In genomic region chr19:14118165-14119051, GRCh38 we compare ENCODE assay signal across 8 cellular contexts. TPM values are rescaled to one million over a fixed set of nuclear protein-coding genes. Genes with fewer than 3 reads are reported as not detected.
A peak's percentile ranks its signal among the peaks of the same experiment; 100 is the strongest.
DNase-seq lines count a peak whose midpoint lies in the region; ATAC-seq and TF ChIP-seq lines count a peak whose summit lies in the region.

No MANE protein-coding gene starts in this region.

- H3K9ac ChIP-seq in HUES6 (ENCODE audit: low read length), result peak overlapping the region; percentile 72

- peak; percentile 31 to 76 (median 71) for TF ChIP-seq POLR2A in body of pancreas (IDR thresholded peaks at IDR 0.05)

- peaks cover 21% of the 10 kb centered on the region for H3K36me3 ChIP-seq in HUES6 (ENCODE audit: control insufficient read depth, insufficient read depth, low read length)
- no peaks in the 10 kb centered on the region for H3K36me3 ChIP-seq in body of pancreas (replicated peaks in 1 of 2; ENCODE audit: insufficient read depth in 1 of 2, low read depth in 2 of 2)

- H3K27me3 ChIP-seq in HUES6 (ENCODE audit: control insufficient read depth, insufficient read depth, low read length) (no peaks in the 10 kb centered on the region), body of pancreas (no peaks in the 10 kb centered on the region)

- WGBS in body of pancreas, 2 donors, result 0 to 1% methylated on average over 5 to 48 of the region's 61 CpGs

- intact Hi-C loops in body of pancreas (cut with DNase I), result no loop called here

- peaks cover 19% of the 10 kb centered on the region for H3K4me1 ChIP-seq in HUES6 (ENCODE audit: control insufficient read depth, insufficient read depth, low read length)
- H3K4me1 ChIP-seq in body of pancreas, result peaks cover 49% of the 10 kb centered on the region

- DNase-seq in AG04449 (ENCODE audit: low read depth, low spot score) (peak; percentile 47), SKM-1 (lab: John Stamatoyannopoulos, UW; ENCODE audit: unreplicated experiment) (peak; percentile 76), body of pancreas (peak; percentile 59 to 90 (median 72)), retina (peak; percentile 80), NCI-H1436 treated with DMSO at 0.1 percent for 48 hours (lab: John Stamatoyannopoulos, UW) (no peak)

- TF ChIP-seq CTCF in AG04449 (IDR thresholded peaks at IDR 0.05; ENCODE audit: insufficient read depth, low read length, missing control alignments) (no peak), body of pancreas (IDR thresholded peaks at IDR 0.05) (peak in 1 of 7 experiments; percentile 12)

- H3K4me3 ChIP-seq in AG04449 (ENCODE audit: low read depth, low read length), result peak overlapping the region; percentile 57
- peak overlapping the region; percentile 61 for H3K4me3 ChIP-seq in HUES6 (ENCODE audit: low read depth, low read length)
- peak overlapping the region in 1 of 2 donors; percentile 33 for H3K4me3 ChIP-seq in body of pancreas
- peak overlapping the region; percentile 56 for H3K4me3 ChIP-seq in iPS-11a (ENCODE audit: low read depth, low read length)

- POLR2A ChIA-PET in AG04449 (lab: Yijun Ruan, JAX), result interaction anchor here (0.6 to 1.0 kb wide), 2 partner anchors 26 to 277 kb away, joined by 3 read pairs; no protein-coding TSS in a partner anchor

- ATAC-seq in GM18870 (IDR thresholded peaks at IDR 0.05; ENCODE audit: unreplicated experiment) (peak; percentile 23), body of pancreas (peak; percentile 5)

- no peak overlapping the region for H3K27ac ChIP-seq in HUES6 (ENCODE audit: low read depth, low read length)
- peak overlapping the region; percentile 91 to 99 (median 96) for H3K27ac ChIP-seq in body of pancreas

- CTCF ChIA-PET in AG04449 (lab: Yijun Ruan, JAX), result interaction anchor here (0.9 to 2.5 kb wide), 3 partner anchors 18 to 239 kb away, joined by 3 to 10 read pairs (median 5); partner anchors contain the start of genes ASF1B and MISP3

- H3K9me3 ChIP-seq in HUES6 (ENCODE audit: control insufficient read depth, insufficient read depth, low read depth, low read length) (no peaks in the 10 kb centered on the region), body of pancreas (no peaks in the 10 kb centered on the region)

RNA-seq across cellular contexts. Expression of gene PRKACA, which starts 0.8 kb away (rescaled TPM):
- 10 to 100 TPM; 15.5 to 22.6 TPM for total RNA-seq in body of pancreas

RNA-seq across cellular contexts. Expression of gene ASF1B, which starts 18.0 kb away (rescaled TPM):
- 1 to 10 TPM in 1 of 2 donors, under 1 TPM in 1; 0.26 to 1.6 TPM for total RNA-seq in body of pancreas

RNA-seq across cellular contexts. Expression of gene SAMD1, which starts 27.9 kb away (rescaled TPM):
- total RNA-seq in body of pancreas, result 10 to 100 TPM; 11.2 to 22.1 TPM

RNA-seq across cellular contexts. Expression of gene C19orf67, which starts 32.8 kb away (rescaled TPM):
- total RNA-seq in body of pancreas, result not detected

RNA-seq across cellular contexts. Expression of gene MISP3, which starts 45.8 kb away (rescaled TPM):
- 10 to 100 TPM; 21.1 to 25.7 TPM for total RNA-seq in body of pancreas
